ENCODE assay signal across 16 cellular contexts in the genomic region with DNA sequence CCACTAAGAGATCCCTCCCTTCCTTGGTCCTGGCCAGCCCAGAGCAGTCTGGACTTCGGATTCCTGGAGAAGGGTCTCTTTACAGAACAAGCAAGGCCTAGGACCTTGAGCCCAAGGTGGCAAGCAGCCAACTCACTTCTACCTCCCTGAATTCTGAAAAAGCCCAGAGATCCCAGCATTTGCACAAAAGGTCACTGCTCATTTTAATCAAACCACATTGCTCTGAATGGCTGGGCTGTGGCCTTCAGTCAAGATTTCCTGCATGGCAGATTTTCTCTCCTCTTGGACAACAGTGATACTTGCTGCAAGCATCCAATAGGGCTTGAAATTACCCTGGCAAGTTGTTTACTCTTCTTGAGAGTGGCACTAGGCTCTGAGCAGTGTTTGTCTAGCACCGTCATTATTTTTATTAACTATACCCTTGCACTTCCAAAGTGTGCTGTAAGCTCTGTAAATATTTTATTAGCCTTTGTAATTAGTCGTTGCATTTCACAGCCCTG.
DNase-seq lines count a peak whose midpoint lies in the region; FAIRE-seq and TF ChIP-seq lines count a peak whose summit lies in the region.
"Had no signal": no experiment of that assay in that cellular context is flagged by ENCODE, and none has a peak within 500 bp of the region (broad histone marks: within the 10 kb centered on the region; RNA-seq: fewer than 3 reads in every experiment).

No MANE protein-coding gene starts in this region.

- H3K9ac ChIP-seq in MM.1S (ENCODE audit: low read length), result no peak overlapping the region

- H3K4me1 ChIP-seq in MM.1S (ENCODE audit: low read length), result no peaks in the 10 kb centered on the region

- no peaks in the 10 kb centered on the region for H3F3A ChIP-seq in MM.1S (ENCODE audit: insufficient read depth, low read length)

- FAIRE-seq in islet of Langerhans (lab: Jason Lieb, UNC), result peak; percentile 61
- FAIRE-seq: GM12878 had no signal

- H2AFZ ChIP-seq in MM.1S (ENCODE audit: low read length), result no peak overlapping the region

- TF ChIP-seq CTCF in GM13977 (IDR thresholded peaks at IDR 0.05; ENCODE audit: extremely low read depth, insufficient read depth, missing control alignments) (no peak), MM.1S (IDR thresholded peaks at IDR 0.05; ENCODE audit: low read length) (no peak)

- H4K20me1 ChIP-seq in MM.1S (ENCODE audit: insufficient read depth, low read length), result no peaks in the 10 kb centered on the region

- no peak overlapping the region for H3K27ac ChIP-seq in MM.1S (ENCODE audit: low read length)
- H3K27ac ChIP-seq: thoracic aorta had no signal

- in situ Hi-C loops in G401 (cut with HindIII; ENCODE audit: low sequenced_read_pairs) (no loop called here), GM13977 (cut with MboI; ENCODE audit: low pct_unique_long_range_greater_than_20kb, low sequenced_read_pairs, unreplicated experiment) (no loop called here)

- H3K9me2 ChIP-seq in MM.1S (replicated peaks; ENCODE audit: insufficient read depth, low read length), result no peaks in the 10 kb centered on the region

- no peak overlapping the region for H3K4me3 ChIP-seq in MM.1S (ENCODE audit: low read length)
- H3K4me3 ChIP-seq: GM12878, thoracic aorta had no signal

- no peaks in the 10 kb centered on the region for H3K79me2 ChIP-seq in MM.1S (ENCODE audit: low read length)

- H3K4me2 ChIP-seq in MM.1S (ENCODE audit: low read depth, low read length), result no peak overlapping the region

- H3K27me3 ChIP-seq in MM.1S (replicated peaks; ENCODE audit: insufficient read depth, low read length), result no peaks in the 10 kb centered on the region

- H3K9me3 ChIP-seq in MM.1S (replicated peaks; ENCODE audit: insufficient read depth, low read length), result no peaks in the 10 kb centered on the region
- H3K9me3 ChIP-seq: thoracic aorta had no signal

- DNase-seq in G401 (ENCODE audit: low spot score) (peak; percentile 72), NCI-H345 (lab: John Stamatoyannopoulos, UW) (peak; percentile 64), renal cortical epithelial cell (ENCODE audit: low read depth) (peak; percentile 84), UCSD-AML1 (lab: John Stamatoyannopoulos, UW; ENCODE audit: unreplicated experiment) (no peak), GM13977 (ENCODE audit: low spot score) (no peak), MM.1S (no peak), HK-2 (ENCODE audit: unreplicated experiment) (no peak)
- DNase-seq: activated CD8-positive, alpha-beta memory T cell treated with anti-CD3 and anti-CD28 coated beads, Interleukin-2, amount 50 U/mL, for 4 hours; AML-193; effector memory CD4-positive, alpha-beta T cell; mesenchymal stem cell; NCI-H2171 treated with DMSO at 0.1 percent for 48 hours; SW 1271 had no signal

- no peaks in the 10 kb centered on the region for H3K36me3 ChIP-seq in MM.1S (replicated peaks; ENCODE audit: insufficient read depth, low read length)
- H3K36me3 ChIP-seq: thoracic aorta had no signal

Comparison
In these comparisons a context has a peak if more than half of its experiments do, and no peak if none do; other contexts are left out.
1. DNase-seq: peak in G401 (single experiment), NCI-H345 (single experiment) and renal cortical epithelial cell (single experiment); none in UCSD-AML1 (single experiment), GM13977 (single experiment), MM.1S (single experiment) and HK-2 (single experiment).